8 cellular contexts compared by ENCODE assay signal in genomic region chr1:67053535-67053784, GRCh38. TPM values are rescaled to one million over a fixed set of nuclear protein-coding genes. Genes with fewer than 3 reads are reported as not detected.
A peak's percentile ranks its signal among the peaks of the same experiment; 100 is the strongest.
DNase-seq lines count a peak whose midpoint lies in the region; ATAC-seq and TF ChIP-seq lines count a peak whose summit lies in the region.

No MANE protein-coding gene starts in this region.

- peaks cover 28% of the 10 kb centered on the region for H3K4me1 Mint-ChIP-seq in activated CD4-positive, alpha-beta T cell treated with anti-CD3 and anti-CD28 coated beads, Interleukin-2, amount 10 ng/mL, durations not matched to agents 24 days and 14 days

- ATAC-seq in HG02798 (IDR thresholded peaks at IDR 0.05; ENCODE audit: poor library complexity, unreplicated experiment): peak; percentile 43

- H3K4me1 ChIP-seq in liver (ENCODE audit: control insufficient read depth in 4 of 4, insufficient read depth in 4 of 4, low read length in 3 of 4): peaks cover 2 to 28% (median 20%) of the 10 kb centered on the region in 4 donors

- H3K9me3 Mint-ChIP-seq in activated CD4-positive, alpha-beta T cell treated with anti-CD3 and anti-CD28 coated beads, Interleukin-2, amount 10 ng/mL, durations not matched to agents 24 days and 14 days: no peaks in the 10 kb centered on the region

- TF ChIP-seq RAD21 in liver (IDR thresholded peaks at IDR 0.05): no peak

- H3K36me3 ChIP-seq in liver (ENCODE audit: control insufficient read depth in 4 of 4, insufficient read depth in 3 of 4, low read depth in 1 of 4, low read length in 3 of 4): peaks cover 0 to 17% (median 8%) of the 10 kb centered on the region in 4 donors

- H3K36me3 Mint-ChIP-seq in activated CD4-positive, alpha-beta T cell treated with anti-CD3 and anti-CD28 coated beads, Interleukin-2, amount 10 ng/mL, durations not matched to agents 24 days and 14 days (ENCODE audit: low read depth): peaks cover 20% of the 10 kb centered on the region

- H3K9me3 ChIP-seq in liver (ENCODE audit: control insufficient read depth in 4 of 4, low read length in 3 of 4): no peaks in the 10 kb centered on the region

- peak overlapping the region; percentile 66 to 99 for H3K9ac ChIP-seq in liver (ENCODE audit: low read depth in 1 of 2, low read length in 2 of 2)

- CTCF ChIA-PET in RWPE1 (lab: Yijun Ruan, JAX): interaction anchor here (2.0 kb wide), 1 partner anchor 57 kb away, joined by 4 read pairs; no protein-coding TSS in a partner anchor

- POLR2A ChIA-PET in RWPE1 (lab: Yijun Ruan, JAX; ENCODE audit: low non-redundant PET): interaction anchor here (0.6 kb wide), 1 partner anchor 180 kb away, joined by 7 read pairs; no protein-coding TSS in a partner anchor

- peak overlapping the region; percentile 95 for H3K27ac Mint-ChIP-seq in activated CD4-positive, alpha-beta T cell treated with anti-CD3 and anti-CD28 coated beads, Interleukin-2, amount 10 ng/mL, durations not matched to agents 24 days and 14 days

- intact Hi-C loops in activated CD4-positive, alpha-beta T cell treated with anti-CD3 and anti-CD28 coated beads, Interleukin-2, amount 10 ng/mL, durations not matched to agents 24 days and 14 days (cut with micrococcal nuclease): loop anchor here (1.0 to 10.0 kb wide), 8 partner anchors 56 to 631 kb away; partner anchors contain the start of genes DNAI4, GADD45A and MIER1

- TF ChIP-seq CTCF in RWPE1 (conservative IDR thresholded peaks at IDR 0.05; ENCODE audit: low read depth) (no peak), coronary artery (IDR thresholded peaks at IDR 0.05) (no peak), liver (IDR thresholded peaks at IDR 0.05; ENCODE audit: low read depth, low read length, missing input control) (no peak)

- DNase-seq in activated CD4-positive, alpha-beta T cell treated with anti-CD3 and anti-CD28 coated beads, Interleukin-2, amount 10 ng/mL, durations not matched to agents 24 days and 14 days: peak; percentile 86
- DNase-seq in activated CD4-positive, alpha-beta T cell treated with anti-CD3 and anti-CD28 coated beads for 48 hours: no peak
- DNase-seq in RWPE1 (ENCODE audit: low spot score) (no peak), coronary artery (ENCODE audit: low spot score) (no peak), substantia nigra (lab: John Stamatoyannopoulos, UW) (peak in 35 of 49 donors; percentile 7 to 87 (median 65)), cerebellar nuclear complex (lab: John Stamatoyannopoulos, UW) (no peak)

- H3K4me3 ChIP-seq in coronary artery (peak overlapping the region; percentile 80), liver (ENCODE audit: low read depth in 1 of 3, low read length in 3 of 3) (peak overlapping the region; percentile 85 to 97 (median 97))

- peak overlapping the region; percentile 89 for H3K27ac ChIP-seq in RWPE1
- H3K27ac ChIP-seq in coronary artery: peak overlapping the region; percentile 92
- peak overlapping the region; percentile 97 to 98 for H3K27ac ChIP-seq in liver (ENCODE audit: low read depth in 1 of 2, low read length in 2 of 2)
- peak overlapping the region; percentile 92 for H3K27ac ChIP-seq in substantia nigra (ENCODE audit: low read depth, low read length, poor library complexity, severe bottlenecking)

- 0% methylated on average over 34 of the region's 34 CpGs for WGBS in liver

- peak overlapping the region; percentile 86 for H3K4me3 Mint-ChIP-seq in activated CD4-positive, alpha-beta T cell treated with anti-CD3 and anti-CD28 coated beads, Interleukin-2, amount 10 ng/mL, durations not matched to agents 24 days and 14 days

- H3K27me3 Mint-ChIP-seq in activated CD4-positive, alpha-beta T cell treated with anti-CD3 and anti-CD28 coated beads, Interleukin-2, amount 10 ng/mL, durations not matched to agents 24 days and 14 days: peaks cover 7% of the 10 kb centered on the region

- no peaks in the 10 kb centered on the region for H3K27me3 ChIP-seq in liver (ENCODE audit: control insufficient read depth in 4 of 4, insufficient read depth in 4 of 4, low read length in 3 of 4)

TF ChIP-seq in liver, 16 proteins besides CTCF, POLR2A, EP300 and RAD21:
- TF ChIP-seq NR2F2 (IDR thresholded peaks at IDR 0.05): no peak
- no peak for TF ChIP-seq FOXA2 (IDR thresholded peaks at IDR 0.05)
- no peak for TF ChIP-seq HNF4A (conservative IDR thresholded peaks at IDR 0.05)
- no peak for TF ChIP-seq ZBTB33 (IDR thresholded peaks at IDR 0.05)
- TF ChIP-seq JUND (IDR thresholded peaks at IDR 0.05): no peak
- no peak for TF ChIP-seq EGR1 (IDR thresholded peaks at IDR 0.05; ENCODE audit: low read depth in 2 of 2)
TF ChIP-seq in liver: peak in this region for 0.

RNA-seq across cellular contexts. Expression of gene SLC35D1, which starts 0.5 kb away (rescaled TPM):
- 15.9 and 16.1 TPM in 2 replicates for total RNA-seq in activated CD4-positive, alpha-beta T cell treated with anti-CD3 and anti-CD28 coated beads, Interleukin-2, amount 10 ng/mL, durations not matched to agents 24 days and 14 days
- total RNA-seq in liver: 100 to 1,000 TPM in 1 of 2 donors, 10 to 100 TPM in 1; 30.9 to 100 TPM
- 10 to 100 TPM; 22.9 to 28.1 TPM for polyA plus RNA-seq in liver

Comparison
In these comparisons a context has a peak if more than half of its experiments do, and no peak if none do; other contexts are left out.
1. DNase-seq: peak in activated CD4-positive, alpha-beta T cell treated with anti-CD3 and anti-CD28 coated beads, Interleukin-2, amount 10 ng/mL, durations not matched to agents 24 days and 14 days (single experiment) and substantia nigra (35 of 49); none in activated CD4-positive, alpha-beta T cell treated with anti-CD3 and anti-CD28 coated beads for 48 hours (single experiment), RWPE1 (single experiment), coronary artery (single experiment) and cerebellar nuclear complex (0 of 2).
2. Peak in every context shown above with its lines, with median percentiles within 50 percentile points of each other: H3K27ac ChIP-seq.